ENCODE assay signal across 10 cellular contexts in the genomic region with DNA sequence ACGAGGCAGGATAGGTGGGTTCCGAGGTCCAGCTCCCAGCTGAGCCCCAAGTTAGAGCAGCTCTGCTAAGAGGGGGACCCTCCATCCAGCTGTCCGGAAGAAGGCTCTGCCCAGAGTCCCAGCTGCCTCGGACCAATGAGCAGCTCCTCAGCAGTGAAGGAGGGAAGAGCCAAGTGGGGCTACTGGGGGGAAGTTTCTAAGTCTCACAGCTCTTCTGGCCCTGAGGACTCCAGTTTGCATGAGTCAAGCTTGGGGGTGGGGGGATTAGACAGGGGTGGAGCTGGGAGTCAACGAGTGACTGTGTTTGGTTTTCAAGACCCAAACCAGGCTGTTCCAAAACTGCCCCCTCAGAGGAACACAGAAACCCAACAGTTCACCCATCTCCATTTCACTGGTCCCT.
A peak's percentile ranks its signal among the peaks of the same experiment; 100 is the strongest.
DNase-seq lines count a peak whose midpoint lies in the region; ATAC-seq and TF ChIP-seq lines count a peak whose summit lies in the region.
"Had no signal": no experiment of that assay in that cellular context is flagged by ENCODE, and none has a peak within 500 bp of the region (broad histone marks: within the 10 kb centered on the region; RNA-seq: fewer than 3 reads in every experiment).

No MANE protein-coding gene starts in this region.

- H3K27ac ChIP-seq in duodenal mucosa (ENCODE audit: low read depth, low read length) = peak overlapping the region; percentile 85
- H3K27ac ChIP-seq in lung (ENCODE audit: low read depth in 1 of 2, low read length in 1 of 2) = peak overlapping the region; percentile 96 to 97
- H3K27ac ChIP-seq in tibial nerve = peak overlapping the region; percentile 74 to 94 (median 85)

- no peak for ATAC-seq in lung (ENCODE audit: insufficient read depth, low FRiP score)
- no peak for ATAC-seq in GM18907 (IDR thresholded peaks at IDR 0.05; ENCODE audit: unreplicated experiment)
- ATAC-seq: T-cell had no signal

- 60 to 63% methylated on average over 5 of the region's 5 CpGs for WGBS in lung, 2 donors
- 38 to 57% methylated on average over 3 to 5 of the region's 5 CpGs for WGBS in tibial nerve, 2 donors

- no peak for TF ChIP-seq CTCF in lung (IDR thresholded peaks at IDR 0.05; ENCODE audit: control extremely low read depth, extremely low read depth)
- no peak for TF ChIP-seq CTCF in tibial nerve (IDR thresholded peaks at IDR 0.05)

- H3K4me3 ChIP-seq in duodenal mucosa (ENCODE audit: low read depth in 1 of 2, low read length in 2 of 2) = no peak overlapping the region
- no peak overlapping the region for H3K4me3 ChIP-seq in lung
- H3K4me3 ChIP-seq in tibial nerve = peak overlapping the region in 1 of 4 donors; percentile 14

- H3K4me1 ChIP-seq in duodenal mucosa (ENCODE audit: control insufficient read depth in 1 of 2, insufficient read depth in 2 of 2, low read length in 2 of 2) (peaks cover 56 to 60% of the 10 kb centered on the region in 2 donors), lung (ENCODE audit: control insufficient read depth in 2 of 2, insufficient read depth in 2 of 2, low read length in 2 of 2) (peaks cover 34 to 57% of the 10 kb centered on the region in 2 donors), tibial nerve (peaks cover 3 to 97% (median 81%) of the 10 kb centered on the region in 4 donors)

- TF ChIP-seq EP300 in tibial nerve (IDR thresholded peaks at IDR 0.05) = no peak

- H3K9me3 ChIP-seq in duodenal mucosa (ENCODE audit: control insufficient read depth in 1 of 2, low read length in 2 of 2) = no peaks in the 10 kb centered on the region
- no peaks in the 10 kb centered on the region for H3K9me3 ChIP-seq in lung (ENCODE audit: control insufficient read depth in 2 of 2, insufficient read depth in 1 of 2, low read length in 1 of 2)
- H3K9me3 ChIP-seq in tibial nerve = no peaks in the 10 kb centered on the region

- no peak for TF ChIP-seq POLR2A in tibial nerve (IDR thresholded peaks at IDR 0.05)

- no peaks in the 10 kb centered on the region for H3K27me3 ChIP-seq in duodenal mucosa (ENCODE audit: control insufficient read depth in 1 of 2, insufficient read depth in 2 of 2, low read length in 2 of 2)
- H3K27me3 ChIP-seq in lung (ENCODE audit: control insufficient read depth, insufficient read depth) = no peaks in the 10 kb centered on the region
- H3K27me3 ChIP-seq in tibial nerve = no peaks in the 10 kb centered on the region

- peaks cover 0 to 8% of the 10 kb centered on the region in 2 donors for H3K36me3 ChIP-seq in duodenal mucosa (ENCODE audit: control insufficient read depth in 1 of 2, insufficient read depth in 2 of 2, low read length in 2 of 2)
- H3K36me3 ChIP-seq in lung (ENCODE audit: control insufficient read depth in 2 of 2, insufficient read depth in 2 of 2, low read length in 2 of 2) = peaks cover 7 to 23% of the 10 kb centered on the region in 2 donors
- peaks cover 0 to 34% (median 6%) of the 10 kb centered on the region in 3 donors for H3K36me3 ChIP-seq in tibial nerve

- H3K9ac ChIP-seq in duodenal mucosa (ENCODE audit: low read depth in 1 of 2, low read length in 2 of 2) = peak overlapping the region in 1 of 2 donors; percentile 7

- peak; percentile 82 for DNase-seq in MV-4-11 (lab: John Stamatoyannopoulos, UW)
- no peak for DNase-seq in lung (ENCODE audit: low spot score)
- no peak for DNase-seq in tibial nerve (ENCODE audit: low spot score in 2 of 2)
- no peak for DNase-seq in activated CD4-positive, CD25-positive, alpha-beta regulatory T cell treated with anti-CD3 and anti-CD28 coated beads, Interleukin-2, amount 50 U/mL, for 72 hours
- no peak for DNase-seq in T-helper 9 cell
- DNase-seq: activated gamma-delta T cell treated with Interleukin-2 at 50 U/mL for 16 hours, NCI-H2081, T-cell had no signal
